ENCODE assay signal across 8 cellular contexts in the genomic region with DNA sequence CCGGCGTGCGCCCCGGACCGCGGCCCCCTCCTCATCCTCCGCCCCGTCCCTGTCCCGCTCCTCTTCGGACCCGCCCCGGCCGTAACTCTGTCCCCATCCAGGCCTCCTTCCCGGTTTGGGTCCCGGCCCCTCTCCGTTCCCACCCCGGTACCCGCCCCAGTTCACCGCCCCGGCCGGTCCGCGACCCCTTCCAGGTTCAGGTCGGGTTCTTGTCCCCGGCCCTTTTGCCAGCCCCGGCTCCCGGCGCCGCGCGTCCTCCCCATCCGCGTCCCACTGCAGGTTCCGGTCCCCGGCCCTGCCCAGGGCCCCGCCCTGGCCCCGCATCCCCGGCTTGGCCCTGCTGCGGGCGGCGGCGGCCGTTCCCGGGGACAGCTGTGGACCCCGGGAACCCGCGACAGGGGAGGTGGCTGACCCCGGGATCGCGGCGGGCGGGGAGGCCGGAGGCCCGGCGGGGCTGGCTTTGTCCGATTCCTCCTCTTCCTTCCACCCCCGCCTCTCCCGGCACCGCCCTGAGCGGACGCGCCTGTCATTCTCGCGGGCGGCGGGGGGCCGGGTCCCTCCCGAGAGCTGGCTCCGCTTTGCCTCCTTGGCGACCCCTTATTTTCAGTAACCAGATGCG. TPM values are rescaled to one million over a fixed set of nuclear protein-coding genes. Genes with fewer than 3 reads are reported as not detected.
DNase-seq lines count a peak whose midpoint lies in the region; ATAC-seq, FAIRE-seq and TF ChIP-seq lines count a peak whose summit lies in the region.

No MANE protein-coding gene starts in this region.

- peak in 1 of 2 experiments; percentile 43 for DNase-seq in A549 (ENCODE audit: low read depth in 1 of 2, low spot score in 1 of 2)
- peak in 3 of 5 donors; percentile 31 to 52 (median 33) for DNase-seq in T-helper 1 cell
- DNase-seq in cardiac fibroblast (ENCODE audit: low read depth in 2 of 2), result peak; percentile 15 to 20
- peak; percentile 31 for DNase-seq in kidney tubule cell (ENCODE audit: low spot score)
- DNase-seq in stimulated activated CD4-positive, alpha-beta T cell treated with anti-CD3 and anti-CD28 coated beads, Interleukin-1b, Interleukin-23, amount 100 ng/mL, for 48 hours, result peak; percentile 50
- DNase-seq in NCI-H1436 (lab: John Stamatoyannopoulos, UW), result no peak

- POLR2A ChIA-PET in A549 (lab: Yijun Ruan, JAX), result interaction anchor here (0.9 to 1.3 kb wide), 2 partner anchors 53 to 84 kb away, joined by 3 to 6 read pairs; no protein-coding TSS in a partner anchor

- H3K4me2 ChIP-seq in A549, result peak overlapping the region; percentile 86

- TF ChIP-seq CTCF in A549 (IDR thresholded peaks at IDR 0.05) (no peak), cardiac fibroblast (IDR thresholded peaks at IDR 0.05; ENCODE audit: low read depth, low read length) (no peak)

- CTCF ChIA-PET in A549 (lab: Yijun Ruan, JAX), result interaction anchor here (0.8 to 1.0 kb wide), 3 partner anchors 25 to 271 kb away, joined by 3 read pairs; no protein-coding TSS in a partner anchor

- H3K9me3 ChIP-seq in A549, result no peaks in the 10 kb centered on the region

- FAIRE-seq in A549 (lab: Jason Lieb, UNC), result no peak

- peak overlapping the region; percentile 96 to 98 for H3K27ac ChIP-seq in A549

- TF ChIP-seq EP300 in A549 (IDR thresholded peaks at IDR 0.05), result no peak

- TF ChIP-seq RAD21 in A549 (conservative IDR thresholded peaks at IDR 0.05 in 1 of 2, IDR thresholded peaks at IDR 0.05 in 1 of 2), result no peak; a peak in 1 of 5 replicates

- H3K4me1 ChIP-seq in A549, result peaks cover 39% of the 10 kb centered on the region

- no peak for TF ChIP-seq POLR2A in A549 (IDR thresholded peaks at IDR 0.05; ENCODE audit: low read length)

- H3K4me3 ChIP-seq in A549 (peak overlapping the region; percentile 78), cardiac fibroblast (replicated peaks in 1 of 2; ENCODE audit: low read depth in 2 of 2, low read length in 2 of 2) (peak overlapping the region; percentile 80 to 84)

- WGBS in A549 (ENCODE audit: missing lambda C conversion rate), result 0% methylated on average over 17 of the region's 71 CpGs

- peak; percentile 35 to 41; a peak in 4 of 6 replicates for ATAC-seq in A549
- peak; percentile 29 for ATAC-seq in GM18498 (IDR thresholded peaks at IDR 0.05; ENCODE audit: unreplicated experiment)
- ATAC-seq in HG03097 (IDR thresholded peaks at IDR 0.05; ENCODE audit: low FRiP score, unreplicated experiment), result peak; percentile 20

TF ChIP-seq in A549, 52 proteins besides CTCF, POLR2A, EP300 and RAD21:
- TF ChIP-seq ZNF302 (CRISPR knock-in tag; IDR thresholded peaks at IDR 0.05) (no peak), FOSL2 (IDR thresholded peaks at IDR 0.05) (no peak), FOSL2 (CRISPR knock-in tag; IDR thresholded peaks at IDR 0.05) (no peak), CHD4 (IDR thresholded peaks at IDR 0.05; ENCODE audit: borderline replicate concordance) (no peak), MYC (IDR thresholded peaks at IDR 0.05; ENCODE audit: borderline replicate concordance, low read length) (no peak), MAZ (IDR thresholded peaks at IDR 0.05; ENCODE audit: borderline replicate concordance, low read depth, low read length) (no peak), HEYL (CRISPR knock-in tag; IDR thresholded peaks at IDR 0.05) (no peak)
- TF ChIP-seq, protein P1, sequence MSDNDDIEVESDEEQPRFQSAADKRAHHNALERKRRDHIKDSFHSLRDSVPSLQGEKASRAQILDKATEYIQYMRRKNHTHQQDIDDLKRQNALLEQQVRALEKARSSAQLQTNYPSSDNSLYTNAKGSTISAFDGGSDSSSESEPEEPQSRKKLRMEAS (IDR thresholded peaks at IDR 0.05), result no peak
- TF ChIP-seq, protein P2, sequence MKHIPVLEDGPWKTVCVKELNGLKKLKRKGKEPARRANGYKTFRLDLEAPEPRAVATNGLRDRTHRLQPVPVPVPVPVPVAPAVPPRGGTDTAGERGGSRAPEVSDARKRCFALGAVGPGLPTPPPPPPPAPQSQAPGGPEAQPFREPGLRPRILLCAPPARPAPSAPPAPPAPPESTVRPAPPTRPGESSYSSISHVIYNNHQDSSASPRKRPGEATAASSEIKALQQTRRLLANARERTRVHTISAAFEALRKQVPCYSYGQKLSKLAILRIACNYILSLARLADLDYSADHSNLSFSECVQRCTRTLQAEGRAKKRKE (CRISPR knock-in tag; IDR thresholded peaks at IDR 0.05; ENCODE audit: low read depth), result no peak
- TF ChIP-seq, protein P3, sequence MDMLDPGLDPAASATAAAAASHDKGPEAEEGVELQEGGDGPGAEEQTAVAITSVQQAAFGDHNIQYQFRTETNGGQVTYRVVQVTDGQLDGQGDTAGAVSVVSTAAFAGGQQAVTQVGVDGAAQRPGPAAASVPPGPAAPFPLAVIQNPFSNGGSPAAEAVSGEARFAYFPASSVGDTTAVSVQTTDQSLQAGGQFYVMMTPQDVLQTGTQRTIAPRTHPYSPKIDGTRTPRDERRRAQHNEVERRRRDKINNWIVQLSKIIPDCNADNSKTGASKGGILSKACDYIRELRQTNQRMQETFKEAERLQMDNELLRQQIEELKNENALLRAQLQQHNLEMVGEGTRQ (IDR thresholded peaks at IDR 0.05), result no peak
- TF ChIP-seq, protein P4, sequence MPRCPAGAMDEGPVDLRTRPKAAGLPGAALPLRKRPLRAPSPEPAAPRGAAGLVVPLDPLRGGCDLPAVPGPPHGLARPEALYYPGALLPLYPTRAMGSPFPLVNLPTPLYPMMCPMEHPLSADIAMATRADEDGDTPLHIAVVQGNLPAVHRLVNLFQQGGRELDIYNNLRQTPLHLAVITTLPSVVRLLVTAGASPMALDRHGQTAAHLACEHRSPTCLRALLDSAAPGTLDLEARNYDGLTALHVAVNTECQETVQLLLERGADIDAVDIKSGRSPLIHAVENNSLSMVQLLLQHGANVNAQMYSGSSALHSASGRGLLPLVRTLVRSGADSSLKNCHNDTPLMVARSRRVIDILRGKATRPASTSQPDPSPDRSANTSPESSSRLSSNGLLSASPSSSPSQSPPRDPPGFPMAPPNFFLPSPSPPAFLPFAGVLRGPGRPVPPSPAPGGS (IDR thresholded peaks at IDR 0.05), result no peak
TF ChIP-seq in A549: peak in this region for 0.

RNA-seq across cellular contexts. Expression of a gene that starts 0.6 kb away (rescaled TPM):
- polyA plus RNA-seq in A549 (2011; rRNA removed) (106 and 150 TPM in 2 replicates), A549 (2017; fragmentation: RNase III; extraction: RNeasy Plus Mini Kit Qiagen cat#74134 plus additional on column Dnase treatment) (74.8 to 82.9 TPM (median 81.8 TPM) in 3 replicates)
- polyA plus RNA-seq in A549 (2012; cell fraction: cytosol; rRNA removed), result 160 and 161 TPM in 2 replicates
- polyA plus RNA-seq in A549 (2012; cell fraction: nucleus; rRNA removed), result 258 TPM in 2 replicates
- polyA minus RNA-seq in A549 (2011; rRNA and poly(A)+ RNA removed), result 64.6 and 71.5 TPM in 2 replicates
